1 cellular context compared by ENCODE assay signal in the genomic region with DNA sequence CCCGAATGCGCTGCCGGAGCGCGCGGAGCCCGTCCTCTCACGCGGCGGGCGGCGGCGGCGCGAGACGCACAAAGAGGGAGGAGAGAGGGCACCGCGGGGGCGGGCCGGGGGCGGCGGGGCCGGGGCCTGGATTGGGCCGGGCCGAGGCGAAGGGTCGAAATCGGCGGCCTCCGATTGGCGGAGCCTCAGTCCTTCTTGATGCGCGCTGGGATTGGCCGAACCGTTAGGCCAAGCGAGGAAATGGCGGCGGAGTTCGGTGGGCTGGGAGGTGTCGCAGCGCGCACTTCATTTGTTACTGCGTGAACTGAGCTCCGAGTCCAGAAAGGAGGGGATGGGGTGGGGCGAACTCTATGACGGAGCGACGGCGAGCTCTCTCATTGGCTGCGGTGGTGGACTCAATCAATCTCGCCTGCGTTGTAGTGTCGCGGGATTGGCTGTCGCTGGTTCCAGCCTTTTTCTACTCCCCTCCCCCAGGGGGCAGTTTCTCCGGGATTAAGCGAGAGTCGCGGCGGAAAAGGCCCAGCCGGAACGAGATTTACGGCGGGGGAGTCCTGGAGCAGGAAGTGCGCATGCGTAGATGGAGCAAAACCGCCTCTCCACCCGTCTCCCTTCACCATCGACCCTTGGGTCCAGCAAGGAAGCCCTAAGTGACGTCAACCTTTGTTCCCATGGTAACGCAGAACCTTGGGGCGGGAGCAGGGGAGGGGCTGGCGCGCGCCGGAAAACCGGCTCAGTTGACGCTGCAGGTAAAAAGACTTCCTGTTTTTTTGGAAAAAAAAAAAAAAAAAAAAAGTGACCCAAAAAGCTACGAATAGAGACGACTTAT.
A peak's percentile ranks its signal among the peaks of the same experiment; 100 is the strongest.
TF ChIP-seq lines count a peak whose summit lies in the region.

A gene with protein sequence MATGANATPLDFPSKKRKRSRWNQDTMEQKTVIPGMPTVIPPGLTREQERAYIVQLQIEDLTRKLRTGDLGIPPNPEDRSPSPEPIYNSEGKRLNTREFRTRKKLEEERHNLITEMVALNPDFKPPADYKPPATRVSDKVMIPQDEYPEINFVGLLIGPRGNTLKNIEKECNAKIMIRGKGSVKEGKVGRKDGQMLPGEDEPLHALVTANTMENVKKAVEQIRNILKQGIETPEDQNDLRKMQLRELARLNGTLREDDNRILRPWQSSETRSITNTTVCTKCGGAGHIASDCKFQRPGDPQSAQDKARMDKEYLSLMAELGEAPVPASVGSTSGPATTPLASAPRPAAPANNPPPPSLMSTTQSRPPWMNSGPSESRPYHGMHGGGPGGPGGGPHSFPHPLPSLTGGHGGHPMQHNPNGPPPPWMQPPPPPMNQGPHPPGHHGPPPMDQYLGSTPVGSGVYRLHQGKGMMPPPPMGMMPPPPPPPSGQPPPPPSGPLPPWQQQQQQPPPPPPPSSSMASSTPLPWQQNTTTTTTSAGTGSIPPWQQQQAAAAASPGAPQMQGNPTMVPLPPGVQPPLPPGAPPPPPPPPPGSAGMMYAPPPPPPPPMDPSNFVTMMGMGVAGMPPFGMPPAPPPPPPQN (minus strand): TSS at position 70 of the 826 bp plus-strand sequence. CDS start 150 bp downstream, outside the sequence.

TF ChIP-seq in K562, 482 proteins besides CTCF, POLR2A, EP300 and RAD21 (continued from another document and continues in another):
- TF ChIP-seq PHF21A (IDR thresholded peaks at IDR 0.05; ENCODE audit: borderline replicate concordance, low read depth): peak; percentile 99
- TF ChIP-seq GATA2 (CRISPR knock-in tag; IDR thresholded peaks at IDR 0.05): no peak
- TF ChIP-seq MAFK (IDR thresholded peaks at IDR 0.05; ENCODE audit: low read length): no peak
- peak; percentile 88 for TF ChIP-seq CTBP1 (IDR thresholded peaks at IDR 0.05; ENCODE audit: borderline replicate concordance)
- TF ChIP-seq, protein P1, sequence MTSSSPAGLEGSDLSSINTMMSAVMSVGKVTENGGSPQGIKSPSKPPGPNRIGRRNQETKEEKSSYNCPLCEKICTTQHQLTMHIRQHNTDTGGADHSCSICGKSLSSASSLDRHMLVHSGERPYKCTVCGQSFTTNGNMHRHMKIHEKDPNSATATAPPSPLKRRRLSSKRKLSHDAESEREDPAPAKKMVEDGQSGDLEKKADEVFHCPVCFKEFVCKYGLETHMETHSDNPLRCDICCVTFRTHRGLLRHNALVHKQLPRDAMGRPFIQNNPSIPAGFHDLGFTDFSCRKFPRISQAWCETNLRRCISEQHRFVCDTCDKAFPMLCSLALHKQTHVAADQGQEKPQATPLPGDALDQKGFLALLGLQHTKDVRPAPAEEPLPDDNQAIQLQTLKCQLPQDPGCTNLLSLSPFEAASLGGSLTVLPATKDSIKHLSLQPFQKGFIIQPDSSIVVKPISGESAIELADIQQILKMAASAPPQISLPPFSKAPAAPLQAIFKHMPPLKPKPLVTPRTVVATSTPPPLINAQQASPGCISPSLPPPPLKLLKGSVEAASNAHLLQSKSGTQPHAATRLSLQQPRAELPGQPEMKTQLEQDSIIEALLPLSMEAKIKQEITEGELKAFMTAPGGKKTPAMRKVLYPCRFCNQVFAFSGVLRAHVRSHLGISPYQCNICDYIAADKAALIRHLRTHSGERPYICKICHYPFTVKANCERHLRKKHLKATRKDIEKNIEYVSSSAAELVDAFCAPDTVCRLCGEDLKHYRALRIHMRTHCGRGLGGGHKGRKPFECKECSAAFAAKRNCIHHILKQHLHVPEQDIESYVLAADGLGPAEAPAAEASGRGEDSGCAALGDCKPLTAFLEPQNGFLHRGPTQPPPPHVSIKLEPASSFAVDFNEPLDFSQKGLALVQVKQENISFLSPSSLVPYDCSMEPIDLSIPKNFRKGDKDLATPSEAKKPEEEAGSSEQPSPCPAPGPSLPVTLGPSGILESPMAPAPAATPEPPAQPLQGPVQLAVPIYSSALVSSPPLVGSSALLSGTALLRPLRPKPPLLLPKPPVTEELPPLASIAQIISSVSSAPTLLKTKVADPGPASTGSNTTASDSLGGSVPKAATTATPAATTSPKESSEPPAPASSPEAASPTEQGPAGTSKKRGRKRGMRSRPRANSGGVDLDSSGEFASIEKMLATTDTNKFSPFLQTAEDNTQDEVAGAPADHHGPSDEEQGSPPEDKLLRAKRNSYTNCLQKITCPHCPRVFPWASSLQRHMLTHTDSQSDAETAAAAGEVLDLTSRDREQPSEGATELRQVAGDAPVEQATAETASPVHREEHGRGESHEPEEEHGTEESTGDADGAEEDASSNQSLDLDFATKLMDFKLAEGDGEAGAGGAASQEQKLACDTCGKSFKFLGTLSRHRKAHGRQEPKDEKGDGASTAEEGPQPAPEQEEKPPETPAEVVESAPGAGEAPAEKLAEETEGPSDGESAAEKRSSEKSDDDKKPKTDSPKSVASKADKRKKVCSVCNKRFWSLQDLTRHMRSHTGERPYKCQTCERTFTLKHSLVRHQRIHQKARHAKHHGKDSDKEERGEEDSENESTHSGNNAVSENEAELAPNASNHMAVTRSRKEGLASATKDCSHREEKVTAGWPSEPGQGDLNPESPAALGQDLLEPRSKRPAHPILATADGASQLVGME (CRISPR knock-in tag; IDR thresholded peaks at IDR 0.05): no peak
- TF ChIP-seq, protein P2, sequence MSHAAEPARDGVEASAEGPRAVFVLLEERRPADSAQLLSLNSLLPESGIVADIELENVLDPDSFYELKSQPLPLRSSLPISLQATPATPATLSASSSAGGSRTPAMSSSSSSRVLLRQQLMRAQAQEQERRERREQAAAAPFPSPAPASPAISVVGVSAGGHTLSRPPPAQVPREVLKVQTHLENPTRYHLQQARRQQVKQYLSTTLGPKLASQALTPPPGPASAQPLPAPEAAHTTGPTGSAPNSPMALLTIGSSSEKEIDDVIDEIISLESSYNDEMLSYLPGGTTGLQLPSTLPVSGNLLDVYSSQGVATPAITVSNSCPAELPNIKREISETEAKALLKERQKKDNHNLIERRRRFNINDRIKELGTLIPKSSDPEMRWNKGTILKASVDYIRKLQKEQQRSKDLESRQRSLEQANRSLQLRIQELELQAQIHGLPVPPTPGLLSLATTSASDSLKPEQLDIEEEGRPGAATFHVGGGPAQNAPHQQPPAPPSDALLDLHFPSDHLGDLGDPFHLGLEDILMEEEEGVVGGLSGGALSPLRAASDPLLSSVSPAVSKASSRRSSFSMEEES (CRISPR knock-in tag; IDR thresholded peaks at IDR 0.05): no peak
- no peak for TF ChIP-seq CBX8 (IDR thresholded peaks at IDR 0.05; ENCODE audit: borderline replicate concordance, extremely low read depth, low read depth, low read length, poor library complexity, severe bottlenecking)
- TF ChIP-seq SMARCA4 (IDR thresholded peaks at IDR 0.05): no peak
- TF ChIP-seq PHB2 (IDR thresholded peaks at IDR 0.05; ENCODE audit: low read depth): no peak
- TF ChIP-seq ZNF253 (CRISPR knock-in tag; conservative IDR thresholded peaks at IDR 0.05): no peak
- TF ChIP-seq RBM22 (IDR thresholded peaks at IDR 0.05; ENCODE audit: low read depth, low read length, poor library complexity, severe bottlenecking): no peak
- TF ChIP-seq, protein P3, sequence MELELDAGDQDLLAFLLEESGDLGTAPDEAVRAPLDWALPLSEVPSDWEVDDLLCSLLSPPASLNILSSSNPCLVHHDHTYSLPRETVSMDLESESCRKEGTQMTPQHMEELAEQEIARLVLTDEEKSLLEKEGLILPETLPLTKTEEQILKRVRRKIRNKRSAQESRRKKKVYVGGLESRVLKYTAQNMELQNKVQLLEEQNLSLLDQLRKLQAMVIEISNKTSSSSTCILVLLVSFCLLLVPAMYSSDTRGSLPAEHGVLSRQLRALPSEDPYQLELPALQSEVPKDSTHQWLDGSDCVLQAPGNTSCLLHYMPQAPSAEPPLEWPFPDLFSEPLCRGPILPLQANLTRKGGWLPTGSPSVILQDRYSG (tag; conservative IDR thresholded peaks at IDR 0.05; ENCODE audit: low read depth): no peak
- no peak for TF ChIP-seq NCOA2 (IDR thresholded peaks at IDR 0.05; ENCODE audit: partially characterized antibody in 2 of 2)
- TF ChIP-seq, protein P4, sequence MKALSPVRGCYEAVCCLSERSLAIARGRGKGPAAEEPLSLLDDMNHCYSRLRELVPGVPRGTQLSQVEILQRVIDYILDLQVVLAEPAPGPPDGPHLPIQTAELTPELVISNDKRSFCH (CRISPR knock-in tag; IDR thresholded peaks at IDR 0.05): no peak
- TF ChIP-seq, protein P4 (tag; IDR thresholded peaks at IDR 0.05): no peak
- no peak for TF ChIP-seq ARNT (IDR thresholded peaks at IDR 0.05)
- peak; percentile 90 for TF ChIP-seq EGR1 (conservative IDR thresholded peaks at IDR 0.05)
- TF ChIP-seq BACH1 (tag; IDR thresholded peaks at IDR 0.05): no peak
- TF ChIP-seq ZKSCAN3 (CRISPR knock-in tag; IDR thresholded peaks at IDR 0.05): no peak
- TF ChIP-seq TOE1 (IDR thresholded peaks at IDR 0.05; ENCODE audit: borderline replicate concordance): no peak
- TF ChIP-seq TOE1 (CRISPR knock-in tag; IDR thresholded peaks at IDR 0.05; ENCODE audit: borderline replicate concordance, low read depth): no peak
- TF ChIP-seq TEAD2 (tag; IDR thresholded peaks at IDR 0.05): no peak
- TF ChIP-seq POLR2AphosphoS2 (IDR thresholded peaks at IDR 0.05; ENCODE audit: low read length): peak; percentile 80; the same call in 1 of the 2 replicates
- TF ChIP-seq ZNF121 (CRISPR knock-in tag; conservative IDR thresholded peaks at IDR 0.05): no peak
- no peak for TF ChIP-seq ZNF584 (CRISPR knock-in tag; IDR thresholded peaks at IDR 0.05; ENCODE audit: low read depth)
- TF ChIP-seq RBM14 (IDR thresholded peaks at IDR 0.05; ENCODE audit: borderline replicate concordance, insufficient read depth, low read depth, low read length): no peak
- TF ChIP-seq, protein P5, sequence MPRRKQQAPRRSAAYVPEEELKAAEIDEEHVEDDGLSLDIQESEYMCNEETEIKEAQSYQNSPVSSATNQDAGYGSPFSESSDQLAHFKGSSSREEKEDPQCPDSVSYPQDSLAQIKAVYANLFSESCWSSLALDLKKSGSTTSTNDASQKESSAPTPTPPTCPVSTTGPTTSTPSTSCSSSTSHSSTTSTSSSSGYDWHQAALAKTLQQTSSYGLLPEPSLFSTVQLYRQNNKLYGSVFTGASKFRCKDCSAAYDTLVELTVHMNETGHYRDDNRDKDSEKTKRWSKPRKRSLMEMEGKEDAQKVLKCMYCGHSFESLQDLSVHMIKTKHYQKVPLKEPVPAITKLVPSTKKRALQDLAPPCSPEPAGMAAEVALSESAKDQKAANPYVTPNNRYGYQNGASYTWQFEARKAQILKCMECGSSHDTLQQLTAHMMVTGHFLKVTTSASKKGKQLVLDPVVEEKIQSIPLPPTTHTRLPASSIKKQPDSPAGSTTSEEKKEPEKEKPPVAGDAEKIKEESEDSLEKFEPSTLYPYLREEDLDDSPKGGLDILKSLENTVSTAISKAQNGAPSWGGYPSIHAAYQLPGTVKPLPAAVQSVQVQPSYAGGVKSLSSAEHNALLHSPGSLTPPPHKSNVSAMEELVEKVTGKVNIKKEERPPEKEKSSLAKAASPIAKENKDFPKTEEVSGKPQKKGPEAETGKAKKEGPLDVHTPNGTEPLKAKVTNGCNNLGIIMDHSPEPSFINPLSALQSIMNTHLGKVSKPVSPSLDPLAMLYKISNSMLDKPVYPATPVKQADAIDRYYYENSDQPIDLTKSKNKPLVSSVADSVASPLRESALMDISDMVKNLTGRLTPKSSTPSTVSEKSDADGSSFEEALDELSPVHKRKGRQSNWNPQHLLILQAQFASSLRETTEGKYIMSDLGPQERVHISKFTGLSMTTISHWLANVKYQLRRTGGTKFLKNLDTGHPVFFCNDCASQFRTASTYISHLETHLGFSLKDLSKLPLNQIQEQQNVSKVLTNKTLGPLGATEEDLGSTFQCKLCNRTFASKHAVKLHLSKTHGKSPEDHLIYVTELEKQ (CRISPR knock-in tag; IDR thresholded peaks at IDR 0.05): no peak
- no peak for TF ChIP-seq ZFP36 (IDR thresholded peaks at IDR 0.05; ENCODE audit: low read depth, low read length, partially characterized antibody)
- no peak for TF ChIP-seq ZNF274 (IDR thresholded peaks at IDR 0.05; ENCODE audit: borderline replicate concordance, low read depth, low read length)
- no peak for TF ChIP-seq SMARCA5 (IDR thresholded peaks at IDR 0.05)
- TF ChIP-seq KLF1 (tag; IDR thresholded peaks at IDR 0.05): 0 out of 2 replicates have a peak, but pooled peaks have one; percentile 24
- TF ChIP-seq KLF16 (IDR thresholded peaks at IDR 0.05): no peak
- TF ChIP-seq, protein P6, sequence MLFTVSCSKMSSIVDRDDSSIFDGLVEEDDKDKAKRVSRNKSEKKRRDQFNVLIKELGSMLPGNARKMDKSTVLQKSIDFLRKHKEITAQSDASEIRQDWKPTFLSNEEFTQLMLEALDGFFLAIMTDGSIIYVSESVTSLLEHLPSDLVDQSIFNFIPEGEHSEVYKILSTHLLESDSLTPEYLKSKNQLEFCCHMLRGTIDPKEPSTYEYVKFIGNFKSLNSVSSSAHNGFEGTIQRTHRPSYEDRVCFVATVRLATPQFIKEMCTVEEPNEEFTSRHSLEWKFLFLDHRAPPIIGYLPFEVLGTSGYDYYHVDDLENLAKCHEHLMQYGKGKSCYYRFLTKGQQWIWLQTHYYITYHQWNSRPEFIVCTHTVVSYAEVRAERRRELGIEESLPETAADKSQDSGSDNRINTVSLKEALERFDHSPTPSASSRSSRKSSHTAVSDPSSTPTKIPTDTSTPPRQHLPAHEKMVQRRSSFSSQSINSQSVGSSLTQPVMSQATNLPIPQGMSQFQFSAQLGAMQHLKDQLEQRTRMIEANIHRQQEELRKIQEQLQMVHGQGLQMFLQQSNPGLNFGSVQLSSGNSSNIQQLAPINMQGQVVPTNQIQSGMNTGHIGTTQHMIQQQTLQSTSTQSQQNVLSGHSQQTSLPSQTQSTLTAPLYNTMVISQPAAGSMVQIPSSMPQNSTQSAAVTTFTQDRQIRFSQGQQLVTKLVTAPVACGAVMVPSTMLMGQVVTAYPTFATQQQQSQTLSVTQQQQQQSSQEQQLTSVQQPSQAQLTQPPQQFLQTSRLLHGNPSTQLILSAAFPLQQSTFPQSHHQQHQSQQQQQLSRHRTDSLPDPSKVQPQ (CRISPR knock-in tag; IDR thresholded peaks at IDR 0.05; ENCODE audit: borderline replicate concordance): no peak
- no peak for TF ChIP-seq SAFB (IDR thresholded peaks at IDR 0.05; ENCODE audit: borderline replicate concordance, low read depth, low read length)
- no peak for TF ChIP-seq MCM7 (IDR thresholded peaks at IDR 0.05)
- no peak for TF ChIP-seq IFI16 (CRISPR knock-in tag; IDR thresholded peaks at IDR 0.05)
- no peak for TF ChIP-seq SNIP1 (IDR thresholded peaks at IDR 0.05; ENCODE audit: low read depth)
- TF ChIP-seq MCM3 (IDR thresholded peaks at IDR 0.05): no peak
- no peak for TF ChIP-seq SMAD2 (IDR thresholded peaks at IDR 0.05; ENCODE audit: low read depth, low read length)
- no peak for TF ChIP-seq ZNF551 (CRISPR knock-in tag; IDR thresholded peaks at IDR 0.05)
- no peak for TF ChIP-seq CCNT2 (IDR thresholded peaks at IDR 0.05; ENCODE audit: borderline replicate concordance, extremely low read depth, insufficient read length, low read depth, low read length)
- no peak for TF ChIP-seq ILF3 (IDR thresholded peaks at IDR 0.05; ENCODE audit: borderline replicate concordance)
- no peak for TF ChIP-seq KAT8 (IDR thresholded peaks at IDR 0.05; ENCODE audit: low read depth)
- peak; percentile 78 for TF ChIP-seq POLR2B (IDR thresholded peaks at IDR 0.05; ENCODE audit: low read depth, partially characterized antibody)
- peak; percentile 77 for TF ChIP-seq NFYB (IDR thresholded peaks at IDR 0.05; ENCODE audit: extremely low read depth, insufficient read length)
- TF ChIP-seq ZNF780A (CRISPR knock-in tag; IDR thresholded peaks at IDR 0.05): no peak
- TF ChIP-seq SRSF9 (IDR thresholded peaks at IDR 0.05; ENCODE audit: borderline replicate concordance, low read depth, low read length): no peak
- no peak for TF ChIP-seq HNRNPL (IDR thresholded peaks at IDR 0.05; ENCODE audit: low read depth, low read length)
